In the genomic region with DNA sequence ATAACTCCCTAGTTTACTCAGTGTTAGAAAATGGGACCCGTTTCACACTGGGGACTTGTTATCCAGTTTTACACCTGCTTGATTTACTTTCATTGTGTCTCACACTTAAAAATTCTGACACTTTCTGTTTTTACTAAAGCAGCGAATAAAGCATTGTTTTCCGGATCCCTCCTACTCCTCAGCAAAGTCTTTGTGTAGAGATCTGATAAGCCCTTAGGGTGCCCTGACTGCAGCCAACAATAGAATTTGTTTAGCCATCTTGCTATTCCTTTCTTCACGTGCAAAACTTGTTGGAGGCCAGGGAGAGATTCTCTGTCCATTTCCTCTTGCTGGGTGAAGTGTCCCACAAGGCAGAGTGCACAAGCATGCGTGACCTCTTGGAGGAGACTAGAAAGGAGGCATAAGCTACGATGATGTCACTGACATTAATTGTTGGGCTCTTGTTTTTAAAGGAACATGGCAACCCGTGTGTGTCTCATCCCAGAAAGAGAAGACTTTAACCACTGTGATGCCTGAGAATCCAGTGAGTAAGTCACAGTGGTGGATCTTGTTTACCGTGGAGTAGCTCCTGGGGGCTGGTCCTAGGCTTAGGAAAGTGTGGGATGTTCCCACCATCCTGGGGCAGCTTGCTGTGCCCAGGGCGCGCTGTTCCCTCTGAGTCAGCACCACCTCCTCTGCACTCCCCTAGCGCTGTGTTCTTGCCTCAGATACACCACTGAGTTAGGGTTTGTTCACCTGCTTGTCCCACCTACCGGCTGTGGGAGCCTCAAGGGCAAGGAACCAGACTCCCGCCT, we compare ENCODE assay signal across 9 cellular contexts. TPM values are rescaled to one million over a fixed set of nuclear protein-coding genes. Genes with fewer than 3 reads are reported as not detected.
A peak's percentile ranks its signal among the peaks of the same experiment; 100 is the strongest.
DNase-seq lines count a peak whose midpoint lies in the region; TF ChIP-seq lines count a peak whose summit lies in the region.
"Had no signal": no experiment of that assay in that cellular context is flagged by ENCODE, and none has a peak within 500 bp of the region (broad histone marks: within the 10 kb centered on the region; RNA-seq: fewer than 3 reads in every experiment).

No MANE protein-coding gene starts in this region.

- H3K9ac ChIP-seq in skeletal muscle satellite cell (ENCODE audit: low read depth, low read length): peak overlapping the region; percentile 77

- DNase-seq in GM04504 (ENCODE audit: low read depth): peak; percentile 39
- peak; percentile 70 for DNase-seq in T1000 (lab: John Stamatoyannopoulos, UW)
- peak; percentile 60 to 87 for DNase-seq in foreskin fibroblast
- no peak for DNase-seq in GM20000 (ENCODE audit: low spot score)
- no peak for DNase-seq in DMS114 treated with DMSO at 0.1 percent for 48 hours (lab: John Stamatoyannopoulos, UW; ENCODE audit: unreplicated experiment)
- no peak for DNase-seq in NK-92 treated with Interleukin-12 subunit alpha and Interleukin-12 subunit beta, amount 100 ng/mL, for 24 hours (lab: John Stamatoyannopoulos, UW)
- DNase-seq in SIG-M5 (lab: John Stamatoyannopoulos, UW): no peak

- peaks cover 34% of the 10 kb centered on the region for H3K4me1 ChIP-seq in skeletal muscle satellite cell (ENCODE audit: control insufficient read depth, insufficient read depth, low read length)

- H3K4me2 ChIP-seq in skeletal muscle satellite cell (ENCODE audit: low read length): peak overlapping the region; percentile 27

- H3K36me3 ChIP-seq in skeletal muscle satellite cell (ENCODE audit: insufficient read depth, low read length): peaks cover 20% of the 10 kb centered on the region

- no peaks in the 10 kb centered on the region for H3K9me3 ChIP-seq in skeletal muscle satellite cell (replicated peaks; ENCODE audit: low read length)

- no peak overlapping the region for H3K4me3 ChIP-seq in foreskin fibroblast (ENCODE audit: low read depth in 1 of 2, low read length in 2 of 2)
- no peak overlapping the region for H3K4me3 ChIP-seq in skeletal muscle satellite cell (ENCODE audit: low read length)

- H3K27me3 ChIP-seq in skeletal muscle satellite cell (ENCODE audit: control insufficient read depth, insufficient read depth, low read length): no peaks in the 10 kb centered on the region

- TF ChIP-seq CTCF in foreskin fibroblast (IDR thresholded peaks at IDR 0.05; ENCODE audit: low read depth, low read length): no peak
- no peak for TF ChIP-seq CTCF in GM20000 (IDR thresholded peaks at IDR 0.05; ENCODE audit: extremely low read depth, missing control alignments)

RNA-seq across cellular contexts. Expression of gene MICAL2, which starts 27.7 kb away (rescaled TPM):
- 25.6 and 43.9 TPM in 2 replicates for total RNA-seq in skeletal muscle satellite cell (2012; rRNA removed)
- total RNA-seq: OCI-LY7 had no signal

Comparison
In these comparisons a context has a peak if more than half of its experiments do, and no peak if none do; other contexts are left out.
1. DNase-seq: peak in GM04504 (single experiment), T1000 (single experiment) and foreskin fibroblast (2 of 2); none in GM20000 (single experiment), DMS114 treated with DMSO at 0.1 percent for 48 hours (single experiment), NK-92 treated with Interleukin-12 subunit alpha and Interleukin-12 subunit beta, amount 100 ng/mL, for 24 hours (single experiment) and SIG-M5 (single experiment).